Comparison of ENCODE assay signal across 1 cellular context in genomic region chr2:237497009-237497819, GRCh38.
TF ChIP-seq lines count a peak whose summit lies in the region.

No MANE protein-coding gene starts in this region.

TF ChIP-seq in IMR-90, 13 proteins besides CTCF, POLR2A, EP300 and RAD21 (continued from another document):
- TF ChIP-seq RCOR1 (IDR thresholded peaks at IDR 0.05; ENCODE audit: insufficient replicate concordance, low read length) = no peak
- TF ChIP-seq MAFK (IDR thresholded peaks at IDR 0.05; ENCODE audit: low read depth, low read length) = no peak
- TF ChIP-seq FOS (IDR thresholded peaks at IDR 0.05; ENCODE audit: low read depth, low read length) = no peak
- no peak for TF ChIP-seq SMC3 (IDR thresholded peaks at IDR 0.05; ENCODE audit: low read depth, low read length)
- no peak for TF ChIP-seq CHD1 (IDR thresholded peaks at IDR 0.05; ENCODE audit: low read depth, low read length)
- TF ChIP-seq MXI1 (IDR thresholded peaks at IDR 0.05; ENCODE audit: borderline replicate concordance, low read depth, low read length) = no peak
